Comparison of ENCODE assay signal across 15 cellular contexts in genomic region chr16:17170435-17170834, GRCh38.
A peak's percentile ranks its signal among the peaks of the same experiment; 100 is the strongest.
DNase-seq lines count a peak whose midpoint lies in the region; ATAC-seq and TF ChIP-seq lines count a peak whose summit lies in the region.
"Had no signal": no experiment of that assay in that cellular context is flagged by ENCODE, and none has a peak within 500 bp of the region (broad histone marks: within the 10 kb centered on the region; RNA-seq: fewer than 3 reads in every experiment).

No MANE protein-coding gene starts in this region.

- H3K27me3 ChIP-seq in right atrium auricular region: no peaks in the 10 kb centered on the region
- no peaks in the 10 kb centered on the region for H3K27me3 ChIP-seq in HL-60 (ENCODE audit: insufficient read depth, poor library complexity, severe bottlenecking)
- no peaks in the 10 kb centered on the region for H3K27me3 ChIP-seq in neutrophil

- H3K27ac ChIP-seq in right atrium auricular region (no peak overlapping the region), HL-60 (replicated peaks) (peak overlapping the region; percentile 94), neutrophil (peak overlapping the region; percentile 79)

- intact Hi-C loops in left ventricle myocardium superior (cut with micrococcal nuclease): no loop called here

- peak; percentile 75 for ATAC-seq in left ventricle myocardium superior
- ATAC-seq in left lobe of liver: peak; percentile 48
- no peak for ATAC-seq in GM21447 (IDR thresholded peaks at IDR 0.05; ENCODE audit: unreplicated experiment)
- no peak for ATAC-seq in GM18867 (IDR thresholded peaks at IDR 0.05; ENCODE audit: unreplicated experiment)
- ATAC-seq: CD8-positive, alpha-beta T cell had no signal

- H3K36me3 ChIP-seq in right atrium auricular region (peaks cover 2% of the 10 kb centered on the region), neutrophil (no peaks in the 10 kb centered on the region)
- H3K36me3 ChIP-seq: HAP-1 had no signal

- H3K4me1 ChIP-seq in right atrium auricular region (peaks cover 0 to 6% of the 10 kb centered on the region in 2 donors), neutrophil (ENCODE audit: control insufficient read depth in 1 of 2, insufficient read depth in 1 of 2, low read depth in 1 of 2, low read length in 1 of 2) (peaks cover 70 to 82% of the 10 kb centered on the region in 2 experiments)
- H3K4me1 ChIP-seq: Caco-2, HAP-1 had no signal

- no peak for DNase-seq in left ventricle myocardium superior
- DNase-seq in right atrium auricular region (ENCODE audit: low spot score): no peak
- no peak for DNase-seq in HL-60 (ENCODE audit: low read depth in 1 of 2, low spot score in 1 of 2)
- DNase-seq in left lobe of liver (ENCODE audit: low spot score): no peak
- DNase-seq: C1 segment of cervical spinal cord; Caco-2; CD4-positive, CD25-positive, alpha-beta regulatory T cell; CD8-positive, alpha-beta T cell; DND-41; GOT3; HFFc6 had no signal

- H3K9me3 ChIP-seq in right atrium auricular region (no peaks in the 10 kb centered on the region), neutrophil (no peaks in the 10 kb centered on the region)
- H3K9me3 ChIP-seq: Caco-2, HAP-1 had no signal

- H3K4me3 ChIP-seq in right atrium auricular region (no peak overlapping the region), HL-60 (replicated peaks; ENCODE audit: insufficient read depth, low read length) (no peak overlapping the region), neutrophil (ENCODE audit: low read depth in 1 of 2, low read length in 1 of 2) (no peak overlapping the region)
- H3K4me3 ChIP-seq: HAP-1 had no signal

- TF ChIP-seq CTCF in right atrium auricular region (IDR thresholded peaks at IDR 0.05): no peak
- TF ChIP-seq CTCF in HL-60 (IDR thresholded peaks at IDR 0.05; ENCODE audit: insufficient read depth, low read length): no peak
- no peak for TF ChIP-seq CTCF in neutrophil (IDR thresholded peaks at IDR 0.05)

Comparison
In these comparisons a context has a peak if more than half of its experiments do, and no peak if none do; other contexts are left out.
1. ATAC-seq: peak in left ventricle myocardium superior (single experiment) and left lobe of liver (single experiment); none in GM21447 (single experiment) and GM18867 (single experiment).
2. H3K27ac ChIP-seq: peak in HL-60 (single experiment) and neutrophil (single experiment); none in right atrium auricular region (0 of 2).